Comparison of ENCODE assay signal across 8 cellular contexts in the genomic region with DNA sequence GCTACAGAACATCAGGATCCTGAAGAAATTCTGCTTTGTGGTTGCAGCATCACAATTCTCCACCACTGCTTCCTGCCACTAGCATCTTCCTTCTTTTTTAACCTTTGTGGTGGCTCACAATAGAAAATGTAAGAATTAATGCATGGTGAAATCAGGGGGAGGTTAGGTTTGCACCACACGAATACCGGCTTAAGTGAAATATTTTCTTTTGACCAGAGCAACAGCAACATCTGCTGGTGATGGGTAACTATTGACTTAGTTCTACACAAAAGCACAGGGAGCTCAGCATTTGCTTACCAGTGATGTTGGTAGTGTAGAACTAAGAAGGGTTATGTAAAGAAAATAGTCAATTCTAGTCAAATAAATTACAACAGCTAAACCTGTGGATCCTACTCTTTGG.
DNase-seq lines count a peak whose midpoint lies in the region; ATAC-seq and TF ChIP-seq lines count a peak whose summit lies in the region.

No MANE protein-coding gene starts in this region.

- ATAC-seq in activated CD8-positive, alpha-beta memory T cell treated with anti-CD3 and anti-CD28 coated beads, Interleukin-2, amount 10 ng/mL, durations not matched to agents 7 days and 5 days: peak; percentile 53
- ATAC-seq in naive thymus-derived CD8-positive, alpha-beta T cell: peak; percentile 63 to 67

- POLR2A ChIA-PET in naive thymus-derived CD8-positive, alpha-beta T cell (lab: Charles Lee): interaction anchor here (0.7 kb wide), 1 partner anchor 32 kb away, joined by 3 read pairs; no protein-coding TSS in a partner anchor

- H3K27me3 ChIP-seq in HAP-1 (ENCODE audit: low read depth): no peaks in the 10 kb centered on the region
- H3K27me3 ChIP-seq in adrenal gland: no peaks in the 10 kb centered on the region
- no peaks in the 10 kb centered on the region for H3K27me3 ChIP-seq in MG63

- no peaks in the 10 kb centered on the region for H3K36me3 ChIP-seq in HAP-1 (replicated peaks)
- peaks cover 0 to 73% of the 10 kb centered on the region in 2 donors for H3K36me3 ChIP-seq in adrenal gland (replicated peaks in 1 of 2)
- peaks cover 24% of the 10 kb centered on the region for H3K36me3 ChIP-seq in MG63

- in situ Hi-C loops in HAP-1 (cut with MboI; ENCODE audit: low sequenced_read_pairs) (no loop called here), astrocyte of the spinal cord (cut with HindIII; ENCODE audit: low sequenced_read_pairs) (no loop called here)

- WGBS in adrenal gland, 4 donors: 43 to 51% (median 47%) methylated on average over 2 of the region's 2 CpGs

- intact Hi-C loops in adrenal gland (cut with DNase I): no loop called here

- no peaks in the 10 kb centered on the region for H3K9me3 Mint-ChIP-seq in activated CD8-positive, alpha-beta memory T cell treated with anti-CD3 and anti-CD28 coated beads, Interleukin-2, amount 10 ng/mL, durations not matched to agents 7 days and 5 days (ENCODE audit: low read depth)
- H3K9me3 Mint-ChIP-seq in naive thymus-derived CD8-positive, alpha-beta T cell: no peaks in the 10 kb centered on the region

- peaks cover 4% of the 10 kb centered on the region for H3K4me1 ChIP-seq in HAP-1
- H3K4me1 ChIP-seq in adrenal gland (replicated peaks in 1 of 2): no peaks in the 10 kb centered on the region

- H3K4me3 Mint-ChIP-seq in activated CD8-positive, alpha-beta memory T cell treated with anti-CD3 and anti-CD28 coated beads, Interleukin-2, amount 10 ng/mL, durations not matched to agents 7 days and 5 days: no peak overlapping the region
- no peak overlapping the region for H3K4me3 Mint-ChIP-seq in naive thymus-derived CD8-positive, alpha-beta T cell

- H3K27me3 Mint-ChIP-seq in activated CD8-positive, alpha-beta memory T cell treated with anti-CD3 and anti-CD28 coated beads, Interleukin-2, amount 10 ng/mL, durations not matched to agents 7 days and 5 days: peaks cover 3% of the 10 kb centered on the region
- no peaks in the 10 kb centered on the region for H3K27me3 Mint-ChIP-seq in naive thymus-derived CD8-positive, alpha-beta T cell

- H3K4me3 ChIP-seq in HAP-1: no peak overlapping the region
- no peak overlapping the region for H3K4me3 ChIP-seq in astrocyte of the spinal cord (ENCODE audit: low read depth, low read length)
- no peak overlapping the region for H3K4me3 ChIP-seq in adrenal gland
- H3K4me3 ChIP-seq in MG63: no peak overlapping the region

- no peaks in the 10 kb centered on the region for H3K4me1 Mint-ChIP-seq in activated CD8-positive, alpha-beta memory T cell treated with anti-CD3 and anti-CD28 coated beads, Interleukin-2, amount 10 ng/mL, durations not matched to agents 7 days and 5 days
- H3K4me1 Mint-ChIP-seq in naive thymus-derived CD8-positive, alpha-beta T cell: peaks cover 0 to 2% (median 0%) of the 10 kb centered on the region in 4 donors

- no peak overlapping the region for H3K27ac ChIP-seq in adrenal gland

- H3K9me3 ChIP-seq in HAP-1 (no peaks in the 10 kb centered on the region), adrenal gland (replicated peaks in 1 of 3) (no peaks in the 10 kb centered on the region), MG63 (no peaks in the 10 kb centered on the region)

- CTCF ChIA-PET in activated CD8-positive, alpha-beta memory T cell treated with anti-CD3 and anti-CD28 coated beads, Interleukin-2, amount 10 ng/mL, durations not matched to agents 7 days and 5 days (lab: Charles Lee): interaction anchor here (0.6 to 1.2 kb wide), 6 partner anchors 10 to 680 kb away, joined by 3 to 7 read pairs (median 3); no protein-coding TSS in a partner anchor

- no peak for TF ChIP-seq POLR2A in adrenal gland (IDR thresholded peaks at IDR 0.05)

- TF ChIP-seq CTCF in astrocyte of the spinal cord (IDR thresholded peaks at IDR 0.05; ENCODE audit: low read depth, low read length): peak; percentile 33
- TF ChIP-seq CTCF in adrenal gland (IDR thresholded peaks at IDR 0.05): peak in 2 of 6 experiments; percentile 18

- H3K27ac Mint-ChIP-seq in activated CD8-positive, alpha-beta memory T cell treated with anti-CD3 and anti-CD28 coated beads, Interleukin-2, amount 10 ng/mL, durations not matched to agents 7 days and 5 days: no peak overlapping the region
- H3K27ac Mint-ChIP-seq in naive thymus-derived CD8-positive, alpha-beta T cell: no peak overlapping the region

- no peak for DNase-seq in activated CD8-positive, alpha-beta memory T cell treated with anti-CD3 and anti-CD28 coated beads, Interleukin-2, amount 10 ng/mL, durations not matched to agents 7 days and 5 days
- DNase-seq in activated CD8-positive, alpha-beta memory T cell treated with anti-CD3 and anti-CD28 coated beads, Interleukin-2, amount 50 U/mL, for 4 hours: no peak
- peak; percentile 31 to 64 for DNase-seq in HAP-1 (ENCODE audit: low spot score in 2 of 2)
- peak; percentile 48 for DNase-seq in NCI-H146 treated with DMSO at 0.1 percent for 48 hours (lab: John Stamatoyannopoulos, UW; ENCODE audit: unreplicated experiment)
- DNase-seq in astrocyte of the spinal cord (ENCODE audit: low read depth, low spot score): peak; percentile 27
- peak in 5 of 10 donors; percentile 13 to 48 (median 26) for DNase-seq in naive thymus-derived CD8-positive, alpha-beta T cell
- DNase-seq in adrenal gland: no peak
- no peak for DNase-seq in MG63

- no peaks in the 10 kb centered on the region for H3K36me3 Mint-ChIP-seq in activated CD8-positive, alpha-beta memory T cell treated with anti-CD3 and anti-CD28 coated beads, Interleukin-2, amount 10 ng/mL, durations not matched to agents 7 days and 5 days
- H3K36me3 Mint-ChIP-seq in naive thymus-derived CD8-positive, alpha-beta T cell: no peaks in the 10 kb centered on the region

Comparison
In these comparisons a context has a peak if more than half of its experiments do, and no peak if none do; other contexts are left out.
1. DNase-seq: peak in HAP-1 (2 of 2), NCI-H146 treated with DMSO at 0.1 percent for 48 hours (single experiment) and astrocyte of the spinal cord (single experiment); none in activated CD8-positive, alpha-beta memory T cell treated with anti-CD3 and anti-CD28 coated beads, Interleukin-2, amount 10 ng/mL, durations not matched to agents 7 days and 5 days (single experiment), activated CD8-positive, alpha-beta memory T cell treated with anti-CD3 and anti-CD28 coated beads, Interleukin-2, amount 50 U/mL, for 4 hours (single experiment), adrenal gland (0 of 7) and MG63 (single experiment).